ENCODE assay signal across 9 cellular contexts in genomic region chr1:108661030-108661609, GRCh38. TPM values are rescaled to one million over a fixed set of nuclear protein-coding genes. Genes with fewer than 3 reads are reported as not detected.
A peak's percentile ranks its signal among the peaks of the same experiment; 100 is the strongest.
DNase-seq lines count a peak whose midpoint lies in the region; ATAC-seq and TF ChIP-seq lines count a peak whose summit lies in the region.
"Had no signal": no experiment of that assay in that cellular context is flagged by ENCODE, and none has a peak within 500 bp of the region (broad histone marks: within the 10 kb centered on the region; RNA-seq: fewer than 3 reads in every experiment).

HENMT1 (minus strand) TSS chr1:108661093; CDS start chr1:108659884, 1,209 bp downstream.

- peak within 1 kb of the TSS; percentile 97 for H3K27ac Mint-ChIP-seq in activated naive CD4-positive, alpha-beta T cell treated with anti-CD3 and anti-CD28 coated beads, Interleukin-2, amount 10 ng/mL, durations not matched to agents 7 days and 5 days

- H3K4me3 ChIP-seq in PC-9: peak within 1 kb of the TSS; percentile 83
- H3K4me3 ChIP-seq in tibial nerve: peak within 1 kb of the TSS; percentile 53 to 81 (median 62)

- peak; percentile 80 for ATAC-seq in HG03159 (IDR thresholded peaks at IDR 0.05; ENCODE audit: unreplicated experiment)
- peak; percentile 93 for ATAC-seq in Right ventricle myocardium superior (ENCODE audit: poor library complexity)

- H2AFZ ChIP-seq in PC-9: peak within 1 kb of the TSS; percentile 99

- TF ChIP-seq CTCF in PC-9 (conservative IDR thresholded peaks at IDR 0.05) (no peak), tibial nerve (IDR thresholded peaks at IDR 0.05) (peak in 2 of 5 experiments; percentile 12 to 18)

- H3K36me3 ChIP-seq in PC-9 (ENCODE audit: low read depth) (no peaks in the 10 kb centered on the region), tibial nerve (no peaks in the 10 kb centered on the region)

- POLR2A ChIA-PET in PC-9 (lab: Charles Lee; ENCODE audit: unreplicated experiment): interaction anchor here (1.0 kb wide), 1 partner anchor 31 kb away, joined by 10 read pairs; the partner anchor contains the start of gene PRPF38B

- 3 to 6% methylated on average over 41 to 58 of the region's 81 CpGs for WGBS in tibial nerve, 2 donors

- H3K27ac ChIP-seq in PC-9: peak within 1 kb of the TSS; percentile 86
- H3K27ac ChIP-seq in tibial nerve: peak within 1 kb of the TSS; percentile 37 to 96 (median 90)

- peaks cover 40% of the 10 kb centered on the region for H3K4me1 Mint-ChIP-seq in activated naive CD4-positive, alpha-beta T cell treated with anti-CD3 and anti-CD28 coated beads, Interleukin-2, amount 10 ng/mL, durations not matched to agents 7 days and 5 days

- H3K9me3 Mint-ChIP-seq in activated naive CD4-positive, alpha-beta T cell treated with anti-CD3 and anti-CD28 coated beads, Interleukin-2, amount 10 ng/mL, durations not matched to agents 7 days and 5 days: no peaks in the 10 kb centered on the region

- intact Hi-C loops in PC-9 (cut with micrococcal nuclease; ENCODE audit: unreplicated experiment) (loop anchor here (2.0 kb wide), 1 partner anchor 86 kb away; the partner anchor contains the start of gene STXBP3), Right ventricle myocardium superior (cut with DNase I) (no loop called here)

- H3K9me3 ChIP-seq in PC-9 (ENCODE audit: insufficient read depth, low read depth): no peaks in the 10 kb centered on the region
- H3K9me3 ChIP-seq in tibial nerve: no peaks in the 10 kb centered on the region

- peak in 1 of 2 donors; percentile 33 for TF ChIP-seq POLR2A in tibial nerve (IDR thresholded peaks at IDR 0.05)

- H3K36me3 Mint-ChIP-seq in activated naive CD4-positive, alpha-beta T cell treated with anti-CD3 and anti-CD28 coated beads, Interleukin-2, amount 10 ng/mL, durations not matched to agents 7 days and 5 days: peaks cover 13% of the 10 kb centered on the region

- peaks cover 13% of the 10 kb centered on the region; the same call in 1 of the 2 replicates for H3K79me2 ChIP-seq in PC-9 (ENCODE audit: low read depth)

- H3K4me3 Mint-ChIP-seq in activated naive CD4-positive, alpha-beta T cell treated with anti-CD3 and anti-CD28 coated beads, Interleukin-2, amount 10 ng/mL, durations not matched to agents 7 days and 5 days: peak within 1 kb of the TSS; percentile 81

- H3F3A ChIP-seq in PC-9 (ENCODE audit: insufficient read depth, low read depth): peaks cover 18% of the 10 kb centered on the region; the same call in 1 of the 2 replicates

- no peaks in the 10 kb centered on the region for H3K27me3 Mint-ChIP-seq in activated naive CD4-positive, alpha-beta T cell treated with anti-CD3 and anti-CD28 coated beads, Interleukin-2, amount 10 ng/mL, durations not matched to agents 7 days and 5 days

- peak within 1 kb of the TSS; percentile 82 for H3K4me2 ChIP-seq in PC-9

- H3K4me1 ChIP-seq in PC-9 (replicated peaks; ENCODE audit: insufficient read depth) (peaks cover 13% of the 10 kb centered on the region), tibial nerve (peaks cover 0 to 8% (median 4%) of the 10 kb centered on the region in 4 donors)

- TF ChIP-seq EP300 in tibial nerve (IDR thresholded peaks at IDR 0.05): peak in 1 of 2 donors; percentile 76

- H3K9me2 ChIP-seq in PC-9 (ENCODE audit: insufficient read depth): no peaks in the 10 kb centered on the region

- CTCF ChIA-PET in PC-9 (lab: Charles Lee): no interaction called here
- CTCF ChIA-PET in activated naive CD4-positive, alpha-beta T cell treated with anti-CD3 and anti-CD28 coated beads, Interleukin-2, amount 10 ng/mL, durations not matched to agents 7 days and 5 days (lab: Charles Lee): interaction anchor here (0.7 to 2.4 kb wide), 5 partner anchors 14 to 102 kb away, joined by 3 to 14 read pairs (median 4); partner anchors contain the start of gene PRPF38B

- H3K27me3 ChIP-seq in PC-9 (ENCODE audit: insufficient read depth, low read depth) (no peaks in the 10 kb centered on the region), tibial nerve (no peaks in the 10 kb centered on the region)

- DNase-seq in SIG-M5 treated with dmso at 0.1 percent for 504 hours (lab: John Stamatoyannopoulos, UW; ENCODE audit: unreplicated experiment): peak; percentile 78
- no peak for DNase-seq in SIG-M5 (lab: John Stamatoyannopoulos, UW)
- peak; percentile 58 to 59 for DNase-seq in PC-9
- peak; percentile 86 for DNase-seq in activated naive CD4-positive, alpha-beta T cell treated with anti-CD3 and anti-CD28 coated beads, Interleukin-2, amount 10 ng/mL, durations not matched to agents 7 days and 5 days
- DNase-seq in Right ventricle myocardium superior: peak; percentile 79
- DNase-seq in pons (ENCODE audit: low spot score): peak; percentile 55
- peak in 1 of 2 donors; percentile 23 for DNase-seq in tibial nerve (ENCODE audit: low spot score in 2 of 2)

- no TSS peak for BruUV-seq in PC-9 (replicated peaks; lab: Mats Ljungman, UMichigan)

- no peaks in the 10 kb centered on the region for H4K20me1 ChIP-seq in PC-9 (ENCODE audit: insufficient read depth)

RNA-seq across cellular contexts. Expression of gene HENMT1, which starts in this region (rescaled TPM):
- total RNA-seq in PC-9 (2021) (17.9 and 21.5 TPM in 2 replicates), Right ventricle myocardium superior (1.0 TPM), tibial nerve (1 to 10 TPM; 1.2 to 3.7 (median 2.4) TPM)
- total RNA-seq: Daoy had no signal
